Comparison of ENCODE assay signal across 10 cellular contexts in the genomic region with DNA sequence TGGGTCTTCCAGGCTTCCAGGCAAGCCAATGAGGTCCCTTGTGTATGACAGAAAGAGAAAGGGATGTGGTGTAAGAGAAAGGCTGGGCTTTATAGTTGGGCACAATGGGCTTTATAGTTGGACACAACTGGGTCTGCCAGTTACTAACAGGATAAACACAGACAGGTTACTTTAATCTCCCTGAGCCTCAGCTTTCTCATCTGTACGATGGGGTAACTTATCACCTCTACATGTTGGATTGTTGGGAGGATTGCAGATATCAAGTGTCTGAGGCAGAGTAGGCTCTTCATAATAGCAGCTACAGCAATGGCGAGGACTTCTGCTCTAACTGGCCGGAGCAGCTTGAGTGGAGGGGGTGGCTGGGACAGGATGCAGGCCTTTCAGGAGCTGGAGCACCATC. TPM values are rescaled to one million over a fixed set of nuclear protein-coding genes. Genes with fewer than 3 reads are reported as not detected.
"Had no signal": no experiment of that assay in that cellular context is flagged by ENCODE, and none has a peak within 500 bp of the region (broad histone marks: within the 10 kb centered on the region; RNA-seq: fewer than 3 reads in every experiment).

No MANE protein-coding gene starts in this region.

- H3K27ac Mint-ChIP-seq: HFFc6 had no signal

- H3K4me1 ChIP-seq: HAP-1 had no signal

- H3K36me3 ChIP-seq: HAP-1 had no signal

- ATAC-seq: HCT116, K562 had no signal

- H3K9me3 ChIP-seq: HAP-1 had no signal

- H3K27ac ChIP-seq: HL-60 had no signal

- FAIRE-seq: K562 had no signal

- DNase-seq: GOT3, H7, HFFc6, IMR-90 had no signal

- H3K4me3 ChIP-seq: HAP-1, K562 had no signal

- H3K4me3 Mint-ChIP-seq: HFFc6 had no signal

RNA-seq across cellular contexts. Expression of gene KIF12, which starts 23.5 kb away (rescaled TPM):
- total RNA-seq: H4, HFFc6, HT1080, IMR-90, K562 had no signal
- polyA plus RNA-seq: IMR-90, K562 had no signal

RNA-seq across cellular contexts. Expression of gene COL27A1, which starts 32.7 kb away (rescaled TPM):
- polyA plus RNA-seq: K562 had no signal

RNA-seq across cellular contexts. Expression of gene AMBP, which starts 44.5 kb away (rescaled TPM):
- total RNA-seq: HFFc6, IMR-90 had no signal
- polyA plus RNA-seq: IMR-90, K562 had no signal
